1 cellular context compared by ENCODE assay signal in genomic region chr7:29987083-29987482, GRCh38.
TF ChIP-seq lines count a peak whose summit lies in the region.

No MANE protein-coding gene starts in this region.

TF ChIP-seq in GM23338, 12 proteins besides CTCF, POLR2A, EP300 and RAD21 (continued from another document):
- TF ChIP-seq ZNF462 (CRISPR knock-in tag; IDR thresholded peaks at IDR 0.05) = no peak
- TF ChIP-seq POLR2AphosphoS5 (IDR thresholded peaks at IDR 0.05; ENCODE audit: low read depth) = no peak
- no peak for TF ChIP-seq ZNF114 (CRISPR knock-in tag; IDR thresholded peaks at IDR 0.05)
- no peak for TF ChIP-seq ZNF331 (CRISPR knock-in tag; IDR thresholded peaks at IDR 0.05; ENCODE audit: low read depth)
TF ChIP-seq in GM23338: peak in this region for 0.
